In genomic region chr17:64767269-64767997, GRCh38 we compare ENCODE assay signal across 19 cellular contexts.
A peak's percentile ranks its signal among the peaks of the same experiment; 100 is the strongest.
DNase-seq lines count a peak whose midpoint lies in the region; ATAC-seq and TF ChIP-seq lines count a peak whose summit lies in the region.
"Had no signal": no experiment of that assay in that cellular context is flagged by ENCODE, and none has a peak within 500 bp of the region (broad histone marks: within the 10 kb centered on the region; RNA-seq: fewer than 3 reads in every experiment).

No MANE protein-coding gene starts in this region.

- no peaks in the 10 kb centered on the region for H3K36me3 ChIP-seq in GM23338 (ENCODE audit: insufficient read depth)
- no peaks in the 10 kb centered on the region for H3K36me3 ChIP-seq in neuronal stem cell (replicated peaks in 1 of 2; ENCODE audit: control insufficient read depth in 2 of 2, insufficient read depth in 2 of 2, low read length in 2 of 2)
- H3K36me3 ChIP-seq: SJCRH30 had no signal

- no peaks in the 10 kb centered on the region for H3K9me3 Mint-ChIP-seq in GM23338
- H3K9me3 Mint-ChIP-seq: CD4-positive, CD25-positive, alpha-beta regulatory T cell had no signal

- TF ChIP-seq CTCF in GM23338 (conservative IDR thresholded peaks at IDR 0.05; ENCODE audit: low read depth in 2 of 2) (no peak), RWPE1 (conservative IDR thresholded peaks at IDR 0.05; ENCODE audit: low read depth) (no peak)

- H3F3A ChIP-seq in GM23338 (replicated peaks; ENCODE audit: low read depth) = no peaks in the 10 kb centered on the region

- H3K79me2 ChIP-seq in GM23338 (replicated peaks; ENCODE audit: insufficient read depth) = no peaks in the 10 kb centered on the region

- POLR2A ChIA-PET in RWPE1 (lab: Yijun Ruan, JAX; ENCODE audit: low non-redundant PET) = no interaction called here

- H3K27me3 ChIP-seq in GM23338 (ENCODE audit: insufficient read depth) (no peaks in the 10 kb centered on the region), neuronal stem cell (ENCODE audit: control insufficient read depth in 3 of 3, insufficient read depth in 3 of 3, low read depth in 1 of 3, low read length in 3 of 3) (no peaks in the 10 kb centered on the region)
- H3K27me3 ChIP-seq: SJCRH30 had no signal

- H2BK120ac ChIP-seq in neuronal stem cell (ENCODE audit: low read depth, low read length) = no peak overlapping the region

- H4K8ac ChIP-seq in neuronal stem cell (ENCODE audit: low read depth, low read length) = no peak overlapping the region

- peak overlapping the region; percentile 80 for H3K23ac ChIP-seq in neuronal stem cell (ENCODE audit: low read depth, low read length, poor library complexity)

- H3K4me1 ChIP-seq in GM23338 (ENCODE audit: insufficient read depth) (no peaks in the 10 kb centered on the region), neuronal stem cell (ENCODE audit: control insufficient read depth in 2 of 2, insufficient read depth in 1 of 2, low read depth in 1 of 2, low read length in 2 of 2) (peaks cover 0 to 6% of the 10 kb centered on the region in 2 donors)
- H3K4me1 ChIP-seq: SJCRH30 had no signal

- no peaks in the 10 kb centered on the region for H3K9me3 ChIP-seq in neuronal stem cell (replicated peaks in 1 of 2; ENCODE audit: control insufficient read depth in 2 of 2, insufficient read depth in 1 of 2, low read depth in 1 of 2, low read length in 2 of 2)
- H3K9me3 ChIP-seq: SJCRH30 had no signal

- H3K36me3 Mint-ChIP-seq in GM23338 (ENCODE audit: low read depth) = no peaks in the 10 kb centered on the region; the same call in 2 of the 3 replicates

- no peaks in the 10 kb centered on the region; the same call in none of the 2 replicates for H4K20me1 ChIP-seq in GM23338 (replicated peaks; ENCODE audit: insufficient read depth)

- no peaks in the 10 kb centered on the region for H3K79me1 ChIP-seq in neuronal stem cell (ENCODE audit: low read depth, low read length)

- no peak overlapping the region for H3K18ac ChIP-seq in neuronal stem cell (ENCODE audit: low read length)

- no CpG with 5 or more reads among the region's 11 CpGs for WGBS in neuronal stem cell (ENCODE audit: extremely low coverage in 2 of 2, insufficient read length in 2 of 2, insufficient replicate concordance in 1 of 2), 2 donors

- H3K4me3 ChIP-seq in GM23338 (no peak overlapping the region), neuronal stem cell (ENCODE audit: low read length in 2 of 2) (no peak overlapping the region)
- H3K4me3 ChIP-seq: SJCRH30 had no signal

- no peak overlapping the region for H3K27ac ChIP-seq in GM23338 (ENCODE audit: low read depth)
- H3K27ac ChIP-seq in RWPE1 = peak overlapping the region; percentile 3; the same call in 1 of the 2 replicates
- H3K27ac ChIP-seq in neuronal stem cell (replicated peaks; ENCODE audit: low read length) = no peak overlapping the region
- H3K27ac ChIP-seq: SJCRH30 had no signal

- no peak overlapping the region for H3K4me3 Mint-ChIP-seq in GM23338
- H3K4me3 Mint-ChIP-seq: CD4-positive, CD25-positive, alpha-beta regulatory T cell had no signal

- H3K27ac Mint-ChIP-seq in GM23338 = no peak overlapping the region
- H3K27ac Mint-ChIP-seq: CD4-positive, CD25-positive, alpha-beta regulatory T cell had no signal

- ATAC-seq in GM23338 (peak; percentile 43), GM19351 (IDR thresholded peaks at IDR 0.05; ENCODE audit: unreplicated experiment) (no peak)
- ATAC-seq: Panc1 had no signal

- no peak overlapping the region for H3K9ac ChIP-seq in neuronal stem cell (ENCODE audit: low read depth, low read length, poor library complexity)

- no peak overlapping the region for H2AK5ac ChIP-seq in neuronal stem cell (ENCODE audit: low read depth, low read length)

- CTCF ChIA-PET in RWPE1 (lab: Yijun Ruan, JAX) = no interaction called here

- no peaks in the 10 kb centered on the region for H3K9me2 ChIP-seq in GM23338 (ENCODE audit: insufficient read depth)

- H2BK12ac ChIP-seq in neuronal stem cell (ENCODE audit: low read length) = no peak overlapping the region

- DNase-seq in GM23338 (ENCODE audit: low spot score) (no peak), RWPE1 (ENCODE audit: low spot score) (no peak), islet precursor cell (peak; percentile 59), neuronal stem cell (ENCODE audit: low spot score) (no peak), A172 (ENCODE audit: low spot score) (no peak), GDM1 (lab: John Stamatoyannopoulos, UW) (no peak)
- DNase-seq: CD4-positive, CD25-positive, alpha-beta regulatory T cell; EL; HCEC 1CT; KG1; NCI-H1092; NCI-H1436; NCI-H187 treated with DMSO at 0.1 percent for 48 hours; NCI-H2107; NCI-H2227 treated with DMSO at 0.1 percent for 48 hours; NCI-H510A; SJCRH30 had no signal

- H3K4me1 Mint-ChIP-seq in GM23338 = peaks cover 5% of the 10 kb centered on the region; the same call in 1 of the 3 replicates

- H4K91ac ChIP-seq in neuronal stem cell (ENCODE audit: low read depth, low read length, poor library complexity) = no peak overlapping the region

- H3K4me2 ChIP-seq in GM23338 (no peak overlapping the region), neuronal stem cell (ENCODE audit: insufficient read depth, low read length, poor library complexity, severe bottlenecking) (no peak overlapping the region)

- no peak overlapping the region for H3K14ac ChIP-seq in neuronal stem cell (ENCODE audit: low read length)

- H3K4ac ChIP-seq in neuronal stem cell (ENCODE audit: low read length) = no peak overlapping the region

- H2BK5ac ChIP-seq in neuronal stem cell (ENCODE audit: low read length) = no peak overlapping the region

- H2BK15ac ChIP-seq in neuronal stem cell (ENCODE audit: low read length) = no peak overlapping the region

- H2AFZ ChIP-seq in GM23338 (no peak overlapping the region), neuronal stem cell (ENCODE audit: low read length) (no peak overlapping the region)

- peaks cover 2% of the 10 kb centered on the region for H3K27me3 Mint-ChIP-seq in GM23338 (ENCODE audit: insufficient read depth, low read depth, poor library complexity)
- H3K27me3 Mint-ChIP-seq: CD4-positive, CD25-positive, alpha-beta regulatory T cell had no signal

TF ChIP-seq in GM23338, 12 proteins besides CTCF, POLR2A, EP300 and RAD21 (continues in another document):
- TF ChIP-seq, protein P1, sequence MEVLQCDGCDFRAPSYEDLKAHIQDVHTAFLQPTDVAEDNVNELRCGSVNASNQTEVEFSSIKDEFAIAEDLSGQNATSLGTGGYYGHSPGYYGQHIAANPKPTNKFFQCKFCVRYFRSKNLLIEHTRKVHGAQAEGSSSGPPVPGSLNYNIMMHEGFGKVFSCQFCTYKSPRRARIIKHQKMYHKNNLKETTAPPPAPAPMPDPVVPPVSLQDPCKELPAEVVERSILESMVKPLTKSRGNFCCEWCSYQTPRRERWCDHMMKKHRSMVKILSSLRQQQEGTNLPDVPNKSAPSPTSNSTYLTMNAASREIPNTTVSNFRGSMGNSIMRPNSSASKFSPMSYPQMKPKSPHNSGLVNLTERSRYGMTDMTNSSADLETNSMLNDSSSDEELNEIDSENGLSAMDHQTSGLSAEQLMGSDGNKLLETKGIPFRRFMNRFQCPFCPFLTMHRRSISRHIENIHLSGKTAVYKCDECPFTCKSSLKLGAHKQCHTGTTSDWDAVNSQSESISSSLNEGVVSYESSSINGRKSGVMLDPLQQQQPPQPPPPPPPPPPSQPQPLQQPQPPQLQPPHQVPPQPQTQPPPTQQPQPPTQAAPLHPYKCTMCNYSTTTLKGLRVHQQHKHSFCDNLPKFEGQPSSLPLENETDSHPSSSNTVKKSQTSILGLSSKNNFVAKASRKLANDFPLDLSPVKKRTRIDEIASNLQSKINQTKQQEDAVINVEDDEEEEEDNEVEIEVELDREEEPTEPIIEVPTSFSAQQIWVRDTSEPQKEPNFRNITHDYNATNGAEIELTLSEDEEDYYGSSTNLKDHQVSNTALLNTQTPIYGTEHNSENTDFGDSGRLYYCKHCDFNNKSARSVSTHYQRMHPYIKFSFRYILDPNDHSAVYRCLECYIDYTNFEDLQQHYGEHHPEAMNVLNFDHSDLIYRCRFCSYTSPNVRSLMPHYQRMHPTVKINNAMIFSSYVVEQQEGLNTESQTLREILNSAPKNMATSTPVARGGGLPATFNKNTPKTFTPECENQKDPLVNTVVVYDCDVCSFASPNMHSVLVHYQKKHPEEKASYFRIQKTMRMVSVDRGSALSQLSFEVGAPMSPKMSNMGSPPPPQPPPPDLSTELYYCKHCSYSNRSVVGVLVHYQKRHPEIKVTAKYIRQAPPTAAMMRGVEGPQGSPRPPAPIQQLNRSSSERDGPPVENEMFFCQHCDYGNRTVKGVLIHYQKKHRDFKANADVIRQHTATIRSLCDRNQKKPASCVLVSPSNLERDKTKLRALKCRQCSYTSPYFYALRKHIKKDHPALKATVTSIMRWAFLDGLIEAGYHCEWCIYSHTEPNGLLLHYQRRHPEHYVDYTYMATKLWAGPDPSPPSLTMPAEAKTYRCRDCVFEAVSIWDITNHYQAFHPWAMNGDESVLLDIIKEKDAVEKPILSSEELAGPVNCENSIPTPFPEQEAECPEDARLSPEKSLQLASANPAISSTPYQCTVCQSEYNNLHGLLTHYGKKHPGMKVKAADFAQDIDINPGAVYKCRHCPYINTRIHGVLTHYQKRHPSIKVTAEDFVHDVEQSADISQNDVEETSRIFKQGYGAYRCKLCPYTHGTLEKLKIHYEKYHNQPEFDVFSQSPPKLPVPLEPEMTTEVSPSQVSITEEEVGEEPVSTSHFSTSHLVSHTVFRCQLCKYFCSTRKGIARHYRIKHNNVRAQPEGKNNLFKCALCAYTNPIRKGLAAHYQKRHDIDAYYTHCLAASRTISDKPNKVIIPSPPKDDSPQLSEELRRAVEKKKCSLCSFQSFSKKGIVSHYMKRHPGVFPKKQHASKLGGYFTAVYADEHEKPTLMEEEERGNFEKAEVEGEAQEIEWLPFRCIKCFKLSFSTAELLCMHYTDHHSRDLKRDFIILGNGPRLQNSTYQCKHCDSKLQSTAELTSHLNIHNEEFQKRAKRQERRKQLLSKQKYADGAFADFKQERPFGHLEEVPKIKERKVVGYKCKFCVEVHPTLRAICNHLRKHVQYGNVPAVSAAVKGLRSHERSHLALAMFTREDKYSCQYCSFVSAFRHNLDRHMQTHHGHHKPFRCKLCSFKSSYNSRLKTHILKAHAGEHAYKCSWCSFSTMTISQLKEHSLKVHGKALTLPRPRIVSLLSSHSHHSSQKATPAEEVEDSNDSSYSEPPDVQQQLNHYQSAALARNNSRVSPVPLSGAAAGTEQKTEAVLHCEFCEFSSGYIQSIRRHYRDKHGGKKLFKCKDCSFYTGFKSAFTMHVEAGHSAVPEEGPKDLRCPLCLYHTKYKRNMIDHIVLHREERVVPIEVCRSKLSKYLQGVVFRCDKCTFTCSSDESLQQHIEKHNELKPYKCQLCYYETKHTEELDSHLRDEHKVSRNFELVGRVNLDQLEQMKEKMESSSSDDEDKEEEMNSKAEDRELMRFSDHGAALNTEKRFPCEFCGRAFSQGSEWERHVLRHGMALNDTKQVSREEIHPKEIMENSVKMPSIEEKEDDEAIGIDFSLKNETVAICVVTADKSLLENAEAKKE (CRISPR knock-in tag; IDR thresholded peaks at IDR 0.05) = no peak
- TF ChIP-seq EZH2 (IDR thresholded peaks at IDR 0.05; ENCODE audit: low read depth, unreplicated experiment) = no peak
- no peak for TF ChIP-seq JUNB (IDR thresholded peaks at IDR 0.05; ENCODE audit: unreplicated experiment)
- no peak for TF ChIP-seq POLR2AphosphoS5 (IDR thresholded peaks at IDR 0.05; ENCODE audit: low read depth)
- TF ChIP-seq STAT1 (IDR thresholded peaks at IDR 0.05; ENCODE audit: unreplicated experiment) = no peak
- TF ChIP-seq CREB1 (CRISPR knock-in tag; IDR thresholded peaks at IDR 0.05; ENCODE audit: low read depth) = no peak
